ENCODE assay signal across 8 cellular contexts in the genomic region with DNA sequence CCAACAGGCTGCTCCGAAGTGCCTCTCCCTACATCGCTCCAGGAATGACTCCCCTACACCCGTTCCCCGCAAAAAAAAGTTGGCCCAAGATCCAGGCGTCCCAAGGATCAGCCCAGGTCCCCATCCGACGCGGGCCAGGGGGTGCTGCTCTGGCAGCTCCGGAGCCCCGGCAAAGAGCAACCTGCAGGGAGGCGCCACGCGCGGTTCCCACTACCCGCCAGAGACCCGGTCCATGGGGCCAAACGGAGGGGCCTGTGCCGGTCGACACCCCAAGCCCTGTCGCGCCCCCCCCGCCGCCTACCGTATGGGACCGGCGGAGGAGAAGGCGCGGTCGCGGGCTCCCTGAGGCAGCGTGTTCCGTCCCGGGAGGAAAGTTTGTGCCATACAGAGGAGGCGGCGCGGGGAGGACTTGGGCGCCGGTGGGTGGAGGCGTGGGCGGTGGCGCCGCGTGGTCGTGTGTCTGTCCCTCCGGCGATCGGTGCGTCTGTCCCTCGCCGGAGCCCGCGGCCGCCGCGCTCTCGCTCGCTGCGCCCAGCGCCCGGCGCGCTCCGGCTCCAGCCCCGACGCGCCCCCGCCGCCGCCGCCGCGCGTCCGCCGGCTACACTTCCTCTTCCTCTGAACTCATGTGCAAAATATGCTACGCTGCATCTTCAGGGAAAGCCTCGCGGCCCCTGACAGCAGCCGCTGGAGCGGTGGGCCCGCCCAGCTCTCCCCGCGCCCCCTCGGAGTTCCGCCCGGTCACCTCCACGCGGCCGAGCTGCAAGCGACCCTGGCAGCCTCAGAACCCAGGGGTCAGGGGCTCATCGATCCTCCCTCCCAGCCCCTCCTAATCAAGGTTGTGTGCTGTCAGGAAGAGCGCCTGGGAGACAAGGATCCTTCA. TPM values are rescaled to one million over a fixed set of nuclear protein-coding genes. Genes with fewer than 3 reads are reported as not detected.
A peak's percentile ranks its signal among the peaks of the same experiment; 100 is the strongest.
DNase-seq lines count a peak whose midpoint lies in the region; ATAC-seq and TF ChIP-seq lines count a peak whose summit lies in the region.

A gene with protein sequence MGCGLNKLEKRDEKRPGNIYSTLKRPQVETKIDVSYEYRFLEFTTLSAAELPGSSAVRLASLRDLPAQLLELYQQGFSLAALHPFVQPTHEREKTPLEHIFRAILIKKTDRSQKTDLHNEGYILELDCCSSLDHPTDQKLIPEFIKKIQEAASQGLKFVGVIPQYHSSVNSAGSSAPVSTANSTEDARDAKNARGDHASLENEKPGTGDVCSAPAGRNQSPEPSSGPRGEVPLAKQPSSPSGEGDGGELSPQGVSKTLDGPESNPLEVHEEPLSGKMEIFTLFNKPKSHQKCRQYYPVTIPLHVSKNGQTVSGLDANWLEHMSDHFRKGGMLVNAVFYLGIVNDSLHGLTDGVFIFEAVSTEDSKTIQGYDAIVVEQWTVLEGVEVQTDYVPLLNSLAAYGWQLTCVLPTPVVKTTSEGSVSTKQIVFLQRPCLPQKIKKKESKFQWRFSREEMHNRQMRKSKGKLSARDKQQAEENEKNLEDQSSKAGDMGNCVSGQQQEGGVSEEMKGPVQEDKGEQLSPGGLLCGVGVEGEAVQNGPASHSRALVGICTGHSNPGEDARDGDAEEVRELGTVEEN (minus strand): TSS at position 559 of the 880 bp plus-strand sequence. CDS start 19,830 bp downstream, outside the sequence.

- no peaks in the 10 kb centered on the region for H3K9me3 Mint-ChIP-seq in immature natural killer cell

- peaks cover 0 to 4% (median 3%) of the 10 kb centered on the region in 3 donors for H3K36me3 Mint-ChIP-seq in immature natural killer cell

- peaks cover 4% of the 10 kb centered on the region for H4K20me1 ChIP-seq in smooth muscle cell (ENCODE audit: low read depth)

- H3K27me3 Mint-ChIP-seq in immature natural killer cell (ENCODE audit: low read depth in 3 of 3) = peaks cover 18 to 25% (median 22%) of the 10 kb centered on the region in 3 donors

- peaks cover 28% of the 10 kb centered on the region for H3K79me2 ChIP-seq in smooth muscle cell (ENCODE audit: low read depth)

- H3K4me1 ChIP-seq in body of pancreas (peaks cover 13% of the 10 kb centered on the region), smooth muscle cell (ENCODE audit: low read depth) (peaks cover 3% of the 10 kb centered on the region)

- H3K27me3 ChIP-seq in body of pancreas (peaks cover 0 to 9% of the 10 kb centered on the region in 2 donors), smooth muscle cell (ENCODE audit: low read depth) (no peaks in the 10 kb centered on the region)

- peak within 1 kb of the TSS; percentile 98 for H3K4me2 ChIP-seq in smooth muscle cell

- peak within 1 kb of the TSS; percentile 84 for H3K9ac ChIP-seq in smooth muscle cell (ENCODE audit: low read depth)

- H3K36me3 ChIP-seq in body of pancreas (replicated peaks in 1 of 2; ENCODE audit: insufficient read depth in 1 of 2, low read depth in 2 of 2) = no peaks in the 10 kb centered on the region
- no peaks in the 10 kb centered on the region for H3K36me3 ChIP-seq in smooth muscle cell (ENCODE audit: low read depth)

- intact Hi-C loops in body of pancreas (cut with DNase I) = no loop called here

- H3K4me3 Mint-ChIP-seq in immature natural killer cell = peak within 1 kb of the TSS; percentile 81 to 98 (median 96)

- 1 to 13% methylated on average over 4 to 92 of the region's 92 CpGs for WGBS in body of pancreas, 2 donors
- 2% methylated on average over 61 of the region's 92 CpGs for WGBS in smooth muscle cell (ENCODE audit: low lambda C conversion rate)

- H3K27ac ChIP-seq in body of pancreas (peak within 1 kb of the TSS in 2 of 4 donors; percentile 59 to 62), smooth muscle cell (ENCODE audit: low read depth) (peak within 1 kb of the TSS; percentile 78)

- H3K4me3 ChIP-seq in body of pancreas = peak within 1 kb of the TSS; percentile 7 to 37
- H3K4me3 ChIP-seq in smooth muscle cell = peak within 1 kb of the TSS; percentile 75

- peaks cover 3% of the 10 kb centered on the region for H3F3A ChIP-seq in smooth muscle cell (ENCODE audit: low read depth)

- TF ChIP-seq CTCF in body of pancreas (IDR thresholded peaks at IDR 0.05) (no peak), smooth muscle cell (IDR thresholded peaks at IDR 0.05; ENCODE audit: borderline replicate concordance, insufficient read depth, poor library complexity, severe bottlenecking) (no peak)

- peak in 1 of 3 donors; percentile 6 for TF ChIP-seq POLR2A in body of pancreas (IDR thresholded peaks at IDR 0.05)

- DNase-seq in COLO829 (ENCODE audit: low spot score) (peak; percentile 14), HuH-7.5 (ENCODE audit: low spot score) (peak; percentile 41), UCSD-AML1 (lab: John Stamatoyannopoulos, UW; ENCODE audit: unreplicated experiment) (peak; percentile 69), body of pancreas (peak; percentile 12 to 29 (median 18)), immature natural killer cell (peak; percentile 62 to 68 (median 66)), smooth muscle cell (lab: John Stamatoyannopoulos, UW; ENCODE audit: unreplicated experiment) (peak; percentile 29), NCI-H2107 treated with DMSO at 0.1 percent for 48 hours (lab: John Stamatoyannopoulos, UW; ENCODE audit: unreplicated experiment) (no peak)

- peak within 1 kb of the TSS; percentile 91 to 99 (median 96) for H3K27ac Mint-ChIP-seq in immature natural killer cell

- no peaks in the 10 kb centered on the region for H3K9me3 ChIP-seq in body of pancreas
- no peaks in the 10 kb centered on the region for H3K9me3 ChIP-seq in smooth muscle cell (replicated peaks; ENCODE audit: low read depth)

- H2AFZ ChIP-seq in smooth muscle cell (ENCODE audit: low read depth) = peak within 1 kb of the TSS; percentile 93

- H3K4me1 Mint-ChIP-seq in immature natural killer cell = peaks cover 83 to 87% of the 10 kb centered on the region in 2 donors

- ATAC-seq in body of pancreas (peak; percentile 33), GM19351 (IDR thresholded peaks at IDR 0.05; ENCODE audit: unreplicated experiment) (no peak)

RNA-seq across cellular contexts. Expression of the gene that starts here (rescaled TPM):
- total RNA-seq in body of pancreas (10 to 100 TPM in 1 of 2 donors, 1 to 10 TPM in 1; 6.5 to 28.0 TPM), smooth muscle cell (35.6 and 37.7 TPM in 2 replicates)
- polyA plus RNA-seq in immature natural killer cell (100 to 1,000 TPM in 2 of 3 donors, 10 to 100 TPM in 1; 96.5 to 194 (median 109) TPM), smooth muscle cell (21.7 and 22.8 TPM in 2 replicates)
